Comparison of ENCODE assay signal across 8 cellular contexts in genomic region chr1:144551543-144552424, GRCh38. TPM values are rescaled to one million over a fixed set of nuclear protein-coding genes. Genes with fewer than 3 reads are reported as not detected.
DNase-seq lines count a peak whose midpoint lies in the region; ATAC-seq lines count a peak whose summit lies in the region.

No MANE protein-coding gene starts in this region.

- peak overlapping the region; percentile 81 for H3K4me3 Mint-ChIP-seq in activated T-cell treated with anti-CD3 and anti-CD28 coated beads, Interleukin-2, amount 50 U/mL, for 4 hours

- DNase-seq in NOMO-1 treated with dmso at 0.1 percent for 144 hours (lab: John Stamatoyannopoulos, UW; ENCODE audit: unreplicated experiment) (peak; percentile 85), NCI-H187 (lab: John Stamatoyannopoulos, UW) (no peak)
- peak; percentile 59 for DNase-seq in activated T-cell treated with anti-CD3 and anti-CD28 coated beads, Interleukin-2, amount 50 U/mL, for 4 hours
- DNase-seq in stimulated activated CD8-positive, alpha-beta memory T cell treated with anti-CD3 and anti-CD28 coated beads, Interleukin-7, amount 100 ng/mL, for 48 hours (ENCODE audit: extremely low read depth in 1 of 2, low read depth in 1 of 2), result peak; percentile 58 to 82

- H3K4me1 ChIP-seq in esophagus (ENCODE audit: control insufficient read depth in 2 of 2, insufficient read depth in 2 of 2, low read length in 1 of 2) (peaks cover 0 to 2% of the 10 kb centered on the region in 2 donors), mucosa of rectum (ENCODE audit: control insufficient read depth in 2 of 2, insufficient read depth in 2 of 2, low read length in 2 of 2) (no peaks in the 10 kb centered on the region)

- H3K36me3 Mint-ChIP-seq in activated T-cell treated with anti-CD3 and anti-CD28 coated beads, Interleukin-2, amount 50 U/mL, for 4 hours (ENCODE audit: insufficient read depth), result no peaks in the 10 kb centered on the region

- peaks cover 19% of the 10 kb centered on the region for H3K4me1 Mint-ChIP-seq in activated T-cell treated with anti-CD3 and anti-CD28 coated beads, Interleukin-2, amount 50 U/mL, for 4 hours (ENCODE audit: low read depth)

- no peaks in the 10 kb centered on the region for H3K27me3 ChIP-seq in esophagus (ENCODE audit: control insufficient read depth in 1 of 2, insufficient read depth in 2 of 2, low read length in 2 of 2)
- H3K27me3 ChIP-seq in mucosa of rectum (ENCODE audit: control insufficient read depth in 2 of 2, insufficient read depth in 2 of 2, low read length in 2 of 2), result no peaks in the 10 kb centered on the region

- no peaks in the 10 kb centered on the region for H3K9me3 ChIP-seq in esophagus (ENCODE audit: control insufficient read depth in 2 of 2, insufficient read depth in 1 of 2, low read depth in 1 of 2, low read length in 1 of 2)
- no peaks in the 10 kb centered on the region for H3K9me3 ChIP-seq in mucosa of rectum (ENCODE audit: control insufficient read depth in 2 of 2, low read length in 2 of 2)

- H3K9ac ChIP-seq in mucosa of rectum (ENCODE audit: low read depth in 1 of 2, low read length in 2 of 2), result peak overlapping the region; percentile 1 to 62

- peak; percentile 77 for ATAC-seq in GM18517 (IDR thresholded peaks at IDR 0.05; ENCODE audit: unreplicated experiment)
- peak; percentile 71 for ATAC-seq in HG03064 (IDR thresholded peaks at IDR 0.05; ENCODE audit: low read depth, unreplicated experiment)
- ATAC-seq in activated T-cell treated with anti-CD3 and anti-CD28 coated beads, Interleukin-2, amount 50 U/mL, for 4 hours, result peak; percentile 77 to 80

- no peaks in the 10 kb centered on the region for H3K27me3 Mint-ChIP-seq in activated T-cell treated with anti-CD3 and anti-CD28 coated beads, Interleukin-2, amount 50 U/mL, for 4 hours (ENCODE audit: low read depth)

- WGBS in esophagus, 2 donors, result 2% methylated on average over 48 of the region's 48 CpGs

- H3K4me3 ChIP-seq in esophagus (ENCODE audit: low read depth in 1 of 2, low read length in 2 of 2) (peak overlapping the region; percentile 16 to 35), mucosa of rectum (ENCODE audit: low read length in 2 of 2) (peak overlapping the region; percentile 52 to 57)

- H3K36me3 ChIP-seq in esophagus (ENCODE audit: control insufficient read depth in 2 of 2, insufficient read depth in 2 of 2, low read length in 1 of 2) (no peaks in the 10 kb centered on the region), mucosa of rectum (ENCODE audit: control insufficient read depth in 2 of 2, insufficient read depth in 2 of 2, low read length in 2 of 2) (no peaks in the 10 kb centered on the region)

- H3K27ac ChIP-seq in esophagus (ENCODE audit: low read depth in 2 of 2, low read length in 1 of 2) (peak overlapping the region; percentile 59 to 89), mucosa of rectum (ENCODE audit: low read depth in 2 of 2, low read length in 2 of 2) (peak overlapping the region; percentile 64 to 87)

- no peaks in the 10 kb centered on the region for H3K9me3 Mint-ChIP-seq in activated T-cell treated with anti-CD3 and anti-CD28 coated beads, Interleukin-2, amount 50 U/mL, for 4 hours

RNA-seq across cellular contexts. Expression of gene PPIAL4F, which starts 40.9 kb away (rescaled TPM):
- not detected for total RNA-seq in activated T-cell treated with anti-CD3 and anti-CD28 coated beads, Interleukin-2, amount 50 U/mL, for 4 hours
- polyA plus RNA-seq in esophagus, result not detected

Comparison
In these comparisons a context has a peak if more than half of its experiments do, and no peak if none do; other contexts are left out.
1. DNase-seq: peak in NOMO-1 treated with dmso at 0.1 percent for 144 hours (single experiment), activated T-cell treated with anti-CD3 and anti-CD28 coated beads, Interleukin-2, amount 50 U/mL, for 4 hours (single experiment) and stimulated activated CD8-positive, alpha-beta memory T cell treated with anti-CD3 and anti-CD28 coated beads, Interleukin-7, amount 100 ng/mL, for 48 hours (2 of 2); none in NCI-H187 (0 of 2).
2. Peak in every context shown above with its lines, with median percentiles within 50 percentile points of each other: ATAC-seq.